Comparison of ENCODE assay signal across 18 cellular contexts in the genomic region with DNA sequence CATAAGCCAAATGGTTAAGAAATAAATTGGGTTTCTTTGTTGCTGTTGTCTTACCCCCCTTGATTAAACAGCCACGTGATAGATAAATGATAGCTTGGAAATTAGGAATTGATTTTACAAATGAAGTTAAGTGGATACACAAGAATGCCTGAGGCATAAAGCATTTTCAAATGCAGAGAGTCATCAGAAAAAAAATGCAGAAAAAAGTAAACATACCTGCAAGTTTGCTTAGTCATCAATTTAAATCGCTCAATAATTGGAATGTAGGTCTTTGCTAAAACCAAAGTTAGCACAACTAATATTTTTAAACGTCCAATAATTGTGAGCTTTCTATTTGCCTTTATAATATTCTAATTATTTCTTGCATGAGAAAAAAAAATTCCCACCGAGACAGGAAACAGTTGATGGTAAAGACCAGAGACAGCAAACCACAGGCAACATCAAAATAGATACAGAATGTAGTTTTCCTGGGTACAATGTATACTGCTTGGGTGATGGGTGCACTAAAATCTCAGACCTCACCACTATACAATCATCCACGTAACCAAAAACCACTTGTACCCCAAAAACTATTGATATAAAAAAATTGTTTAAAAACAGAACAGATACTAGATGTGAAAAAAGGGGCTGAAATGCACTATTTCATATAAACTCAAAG.
DNase-seq lines count a peak whose midpoint lies in the region; ATAC-seq, FAIRE-seq and TF ChIP-seq lines count a peak whose summit lies in the region.
"Had no signal": no experiment of that assay in that cellular context is flagged by ENCODE, and none has a peak within 500 bp of the region (broad histone marks: within the 10 kb centered on the region; RNA-seq: fewer than 3 reads in every experiment).

No MANE protein-coding gene starts in this region.

- H3K36me3 Mint-ChIP-seq in Calu3 (ENCODE audit: insufficient read depth, unreplicated experiment) (no peaks in the 10 kb centered on the region), T-cell (no peaks in the 10 kb centered on the region)
- H3K36me3 Mint-ChIP-seq: CD14-positive monocyte had no signal

- POLR2A ChIA-PET in H1 (lab: Charles Lee; ENCODE audit: partially characterized antibody) (no interaction called here), T-cell (lab: Charles Lee) (no interaction called here)

- H3K23ac ChIP-seq in H1 (ENCODE audit: insufficient read length), result no peak overlapping the region

- H3K14ac ChIP-seq in H1 (ENCODE audit: insufficient read length), result no peak overlapping the region

- H3K79me2 ChIP-seq in ACC112 (ENCODE audit: control insufficient read depth, insufficient read depth, low read length, unreplicated experiment) (no peaks in the 10 kb centered on the region), H1 (ENCODE audit: control insufficient read depth in 1 of 2, insufficient read depth in 2 of 2, low read length in 2 of 2) (no peaks in the 10 kb centered on the region)

- TF ChIP-seq RAD21 in H1 (IDR thresholded peaks at IDR 0.05 in 1 of 2, conservative IDR thresholded peaks at IDR 0.05 in 1 of 2; ENCODE audit: low read depth in 2 of 2, low read length in 2 of 2), result no peak

- H3K9me3 ChIP-seq in H1 (ENCODE audit: insufficient read depth in 2 of 2, low read depth in 1 of 2, low read length in 1 of 2), result no peaks in the 10 kb centered on the region
- H3K9me3 ChIP-seq: MG63 had no signal

- H3K27me3 Mint-ChIP-seq in Calu3 (ENCODE audit: unreplicated experiment), result no peaks in the 10 kb centered on the region
- no peaks in the 10 kb centered on the region for H3K27me3 Mint-ChIP-seq in T-cell

- H3K27ac ChIP-seq in ACC112 (ENCODE audit: low read depth, low read length) (no peak overlapping the region), H1 (ENCODE audit: low read depth, low read length) (no peak overlapping the region)

- no peak for TF ChIP-seq CTCF in H1 (IDR thresholded peaks at IDR 0.05; ENCODE audit: control extremely low read depth in 1 of 3, insufficient read depth in 1 of 3, low read depth in 1 of 3, low read length in 3 of 3)
- no peak for TF ChIP-seq CTCF in Calu3 (IDR thresholded peaks at IDR 0.05; ENCODE audit: unreplicated experiment)

- peak overlapping the region in 1 of 4 experiments; percentile 34; a peak in 1 of 7 replicates for H3K9ac ChIP-seq in H1 (replicated peaks in 1 of 4; ENCODE audit: extremely low read depth in 1 of 4, low read depth in 3 of 4, low read length in 3 of 4)

- H4K20me1 ChIP-seq in H1 (replicated peaks in 1 of 2; ENCODE audit: control insufficient read depth in 1 of 2, insufficient read depth in 2 of 2, low read length in 2 of 2), result no peaks in the 10 kb centered on the region

- no peak for TF ChIP-seq POLR2A in H1 (IDR thresholded peaks at IDR 0.05; ENCODE audit: control extremely low read depth in 1 of 2, low read depth in 2 of 2, low read length in 2 of 2)

- no peak overlapping the region for H3K4me2 ChIP-seq in H1 (ENCODE audit: insufficient read depth in 1 of 2, low read depth in 2 of 2, low read length in 2 of 2)

- H3K4me3 Mint-ChIP-seq in Calu3 (ENCODE audit: low read depth, unreplicated experiment) (no peak overlapping the region), T-cell (no peak overlapping the region)
- H3K4me3 Mint-ChIP-seq: CD14-positive monocyte, H9 had no signal

- CTCF ChIA-PET in H1 (lab: Charles Lee; ENCODE audit: partially characterized antibody) (no interaction called here), Calu3 (lab: Charles Lee) (no interaction called here), T-cell (lab: Charles Lee) (no interaction called here)

- H2BK12ac ChIP-seq in H1 (ENCODE audit: low read depth, low read length), result no peak overlapping the region

- H2BK15ac ChIP-seq in H1 (ENCODE audit: low read length), result no peak overlapping the region

- no peaks in the 10 kb centered on the region for H3K79me1 ChIP-seq in H1 (ENCODE audit: low read depth, low read length)

- no peak for TF ChIP-seq EP300 in H1 (IDR thresholded peaks at IDR 0.05; ENCODE audit: borderline replicate concordance in 1 of 2, low read depth in 2 of 2, low read length in 2 of 2)

- FAIRE-seq in H1 (lab: Jason Lieb, UNC), result no peak
- FAIRE-seq: GM12892 had no signal

- no peak overlapping the region for H4K91ac ChIP-seq in H1 (replicated peaks; ENCODE audit: insufficient read length, low read length)

- no peak overlapping the region for H2BK5ac ChIP-seq in H1 (ENCODE audit: low read depth, low read length)

- H2AFZ ChIP-seq in ACC112 (ENCODE audit: low read length, unreplicated experiment), result peak overlapping the region; percentile 67
- H2AFZ ChIP-seq in H1 (ENCODE audit: low read length), result no peak overlapping the region

- no peak overlapping the region for H3K18ac ChIP-seq in H1 (ENCODE audit: extremely low read depth, low read length)

- no peak overlapping the region for H4K8ac ChIP-seq in H1 (ENCODE audit: extremely low read depth, insufficient read depth, low read length)

- intact Hi-C loops in Calu3 (cut with micrococcal nuclease; ENCODE audit: unreplicated experiment), result no loop called here

- DNase-seq in Jurkat, Clone E6-1 (ENCODE audit: low read depth, low spot score), result peak; percentile 3
- DNase-seq in NCI-H146 treated with DMSO at 0.1 percent for 48 hours (lab: John Stamatoyannopoulos, UW; ENCODE audit: unreplicated experiment) (peak; percentile 61), H1 (ENCODE audit: low read depth in 1 of 2, low spot score in 2 of 2) (no peak), Calu3 (no peak), NCI-H128 (lab: John Stamatoyannopoulos, UW; ENCODE audit: unreplicated experiment) (no peak), T-cell (no peak)
- DNase-seq: H9, KG1, MG63, NCI-H1105, NCI-H2029, NCI-H2171 treated with DMSO at 0.1 percent for 48 hours, NCI-H774, RPMI8226 had no signal

- no peak overlapping the region for H3K4me3 ChIP-seq in ACC112 (ENCODE audit: low read depth, low read length)
- H3K4me3 ChIP-seq in Jurkat, Clone E6-1 (ENCODE audit: low read length), result no peak overlapping the region
- H3K4me3 ChIP-seq in H1 (ENCODE audit: extremely low read depth in 1 of 4, insufficient read depth in 2 of 4, low read depth in 3 of 4, low read length in 4 of 4), result no peak overlapping the region
- H3K4me3 ChIP-seq: MG63 had no signal

- H3K56ac ChIP-seq in H1 (replicated peaks; ENCODE audit: insufficient read length, low read depth, low read length), result no peak overlapping the region

- H3K9me3 Mint-ChIP-seq in Calu3 (ENCODE audit: low read depth, unreplicated experiment) (no peaks in the 10 kb centered on the region), T-cell (peaks cover 0 to 10% (median under 1%) of the 10 kb centered on the region in 3 donors)
- H3K9me3 Mint-ChIP-seq: H9 had no signal

- no peaks in the 10 kb centered on the region for H3K36me3 ChIP-seq in ACC112 (ENCODE audit: insufficient read depth, low read length)
- no peaks in the 10 kb centered on the region for H3K36me3 ChIP-seq in H1 (ENCODE audit: control insufficient read depth in 2 of 4, insufficient read depth in 4 of 4, low read length in 3 of 4)
- H3K36me3 ChIP-seq: MG63 had no signal

- H2AK5ac ChIP-seq in H1 (ENCODE audit: low read depth, low read length), result no peak overlapping the region

- H3K4me1 ChIP-seq in ACC112 (ENCODE audit: control insufficient read depth, insufficient read depth, low read length, unreplicated experiment) (peaks cover 2% of the 10 kb centered on the region), H1 (replicated peaks in 1 of 4; ENCODE audit: control insufficient read depth in 3 of 4, insufficient read depth in 4 of 4, low read length in 3 of 4) (no peaks in the 10 kb centered on the region)

- H3K27me3 ChIP-seq in ACC112 (ENCODE audit: insufficient read depth, low read length) (no peaks in the 10 kb centered on the region), H1 (replicated peaks in 1 of 4; ENCODE audit: control insufficient read depth in 3 of 4, extremely low read depth in 1 of 4, insufficient read depth in 3 of 4, low read length in 3 of 4) (no peaks in the 10 kb centered on the region)
- H3K27me3 ChIP-seq: MG63 had no signal

- BruUV-seq in Calu3 (replicated peaks; lab: Mats Ljungman, UMichigan), result no TSS peak

- H3K4ac ChIP-seq in H1 (replicated peaks; ENCODE audit: insufficient read length, low read depth, low read length), result no peak overlapping the region

- no peak for ATAC-seq in GM19463 (IDR thresholded peaks at IDR 0.05; ENCODE audit: unreplicated experiment)
- no peak for ATAC-seq in T-cell (replicated peaks in 1 of 4)

- no peak overlapping the region for H2BK20ac ChIP-seq in H1 (ENCODE audit: low read length)

- WGBS in H1 (ENCODE audit: extremely low coverage in 1 of 2, insufficient coverage in 1 of 2, insufficient read length in 1 of 2, insufficient replicate concordance in 2 of 2, low coverage in 1 of 2, low lambda C conversion rate in 2 of 2, missing lambda C conversion rate in 1 of 2), 2 experiments, result 86% methylated on average over 5 of the region's 5 CpGs; no CpG with 5 or more reads in 1 of the 2 experiments

- H2BK120ac ChIP-seq in H1 (replicated peaks; ENCODE audit: low read depth, low read length), result no peak overlapping the region

- H3K27ac Mint-ChIP-seq in Calu3 (ENCODE audit: unreplicated experiment) (no peak overlapping the region), T-cell (no peak overlapping the region)
- H3K27ac Mint-ChIP-seq: CD14-positive monocyte, H9 had no signal

- no peak overlapping the region for H4K5ac ChIP-seq in H1 (ENCODE audit: insufficient read length, low read depth, low read length)

- no peaks in the 10 kb centered on the region for H3K23me2 ChIP-seq in H1 (ENCODE audit: low read depth, low read length)

- H3K4me1 Mint-ChIP-seq in Calu3 (ENCODE audit: low read depth, unreplicated experiment) (no peaks in the 10 kb centered on the region), T-cell (no peaks in the 10 kb centered on the region)
- H3K4me1 Mint-ChIP-seq: CD14-positive monocyte had no signal

TF ChIP-seq in H1, 55 proteins besides CTCF, POLR2A, EP300 and RAD21:
- no peak for TF ChIP-seq HDAC2 (IDR thresholded peaks at IDR 0.05; ENCODE audit: borderline replicate concordance in 1 of 2, low read depth in 2 of 2, low read length in 2 of 2)
- peak; percentile 83; the same call in 1 of the 2 replicates for TF ChIP-seq MAFK (IDR thresholded peaks at IDR 0.05; ENCODE audit: low read depth, low read length)
- TF ChIP-seq RBBP5 (IDR thresholded peaks at IDR 0.05; ENCODE audit: borderline replicate concordance, low read depth, low read length), result no peak
- no peak for TF ChIP-seq CTBP2 (IDR thresholded peaks at IDR 0.05; ENCODE audit: borderline replicate concordance, insufficient read depth, insufficient read length, low read length)
- TF ChIP-seq JUND (IDR thresholded peaks at IDR 0.05; ENCODE audit: low read length), result no peak

Comparison
In these comparisons a context has a peak if more than half of its experiments do, and no peak if none do; other contexts are left out.
1. DNase-seq: peak in Jurkat, Clone E6-1 (single experiment) and NCI-H146 treated with DMSO at 0.1 percent for 48 hours (single experiment); none in H1 (0 of 2), Calu3 (single experiment), NCI-H128 (single experiment) and T-cell (0 of 34).